ENCODE assay signal across 8 cellular contexts in the genomic region with DNA sequence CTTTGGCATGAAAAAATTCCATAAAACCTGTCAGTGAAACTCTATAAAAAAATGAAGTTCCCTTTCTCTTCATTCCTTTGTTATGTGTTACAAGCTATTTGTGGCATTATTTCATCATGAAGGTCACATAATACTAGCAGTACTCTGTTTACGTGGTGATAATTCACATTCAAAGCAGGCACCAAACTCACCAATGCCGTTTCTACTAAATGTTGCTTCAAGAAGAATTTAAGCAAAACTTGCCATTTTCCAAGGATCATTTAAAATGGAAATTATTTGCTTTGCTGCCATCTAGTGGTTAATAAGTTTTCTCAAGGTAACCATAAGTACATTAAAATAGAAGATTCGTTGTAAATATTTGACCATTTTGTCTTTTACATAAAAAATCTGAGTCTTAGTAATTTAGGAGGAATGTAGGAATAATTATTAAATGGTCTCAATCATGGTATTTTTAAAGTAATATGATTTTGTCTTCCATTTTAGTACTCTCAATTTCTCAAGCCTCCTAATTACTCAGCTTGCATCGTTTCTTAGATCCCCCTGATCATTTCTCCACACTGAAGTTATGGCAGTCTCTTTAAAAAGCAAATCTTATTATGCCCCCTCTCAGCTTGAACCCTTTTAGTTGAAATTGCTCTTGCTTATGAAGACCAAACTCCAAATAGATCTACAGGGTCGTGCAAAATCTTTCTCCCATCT.
A peak's percentile ranks its signal among the peaks of the same experiment; 100 is the strongest.
DNase-seq lines count a peak whose midpoint lies in the region; ATAC-seq and TF ChIP-seq lines count a peak whose summit lies in the region.

No MANE protein-coding gene starts in this region.

- no peak for ATAC-seq in GM19395 (IDR thresholded peaks at IDR 0.05; ENCODE audit: unreplicated experiment)
- ATAC-seq in HG03342 (IDR thresholded peaks at IDR 0.05; ENCODE audit: unreplicated experiment), result no peak
- ATAC-seq in HG03442 (IDR thresholded peaks at IDR 0.05; ENCODE audit: unreplicated experiment), result no peak

- no peak overlapping the region for H3K27ac ChIP-seq in colonic mucosa

- H3K4me1 Mint-ChIP-seq in nephron, result no peaks in the 10 kb centered on the region

- H3K36me3 ChIP-seq in colonic mucosa, result no peaks in the 10 kb centered on the region

- H3K27me3 ChIP-seq in colonic mucosa, result no peaks in the 10 kb centered on the region

- H3K27me3 Mint-ChIP-seq in nephron (ENCODE audit: low read depth), result no peaks in the 10 kb centered on the region

- H3K4me1 ChIP-seq in colonic mucosa, result no peaks in the 10 kb centered on the region

- no peak overlapping the region for H3K4me3 Mint-ChIP-seq in nephron

- peaks cover 17% of the 10 kb centered on the region for H3K36me3 Mint-ChIP-seq in nephron (ENCODE audit: low read depth)

- intact Hi-C loops in colonic mucosa (cut with DNase I), result loop anchor here (2.0 kb wide), 1 partner anchor 207 kb away; no protein-coding TSS in a partner anchor

- TF ChIP-seq CTCF in AG10803 (conservative IDR thresholded peaks at IDR 0.05; ENCODE audit: low read length) (peak; percentile 53), GM20000 (IDR thresholded peaks at IDR 0.05; ENCODE audit: extremely low read depth, missing control alignments) (peak; percentile 14), colonic mucosa (IDR thresholded peaks at IDR 0.05) (peak; percentile 48), nephron (IDR thresholded peaks at IDR 0.05; ENCODE audit: unreplicated experiment in 3 of 3) (peak; percentile 51 to 76 (median 54))

- no peak overlapping the region for H3K4me3 ChIP-seq in AG10803 (ENCODE audit: low read length)
- no peak overlapping the region for H3K4me3 ChIP-seq in colonic mucosa

- H3K9ac ChIP-seq in colonic mucosa (ENCODE audit: low read depth in 2 of 2, low read length in 2 of 2), result no peak overlapping the region

- DNase-seq in AG10803 (ENCODE audit: low read depth) (peak; percentile 96), GM20000 (ENCODE audit: low spot score) (peak; percentile 22), NCI-H446 treated with DMSO at 0.1 percent for 48 hours (lab: John Stamatoyannopoulos, UW) (peak; percentile 10), colonic mucosa (no peak)

- H3K27ac Mint-ChIP-seq in nephron, result no peak overlapping the region

- H3K9me3 ChIP-seq in colonic mucosa, result no peaks in the 10 kb centered on the region

- no peaks in the 10 kb centered on the region for H3K9me3 Mint-ChIP-seq in nephron
